8 cellular contexts compared by ENCODE assay signal in genomic region chr7:156892086-156892800, GRCh38. TPM values are rescaled to one million over a fixed set of nuclear protein-coding genes. Genes with fewer than 3 reads are reported as not detected.
DNase-seq lines count a peak whose midpoint lies in the region; ATAC-seq and TF ChIP-seq lines count a peak whose summit lies in the region.

No MANE protein-coding gene starts in this region.

- no peak for TF ChIP-seq CTCF in brain microvascular endothelial cell (IDR thresholded peaks at IDR 0.05; ENCODE audit: low read depth, low read length, missing control alignments)

- ATAC-seq in GM21447 (IDR thresholded peaks at IDR 0.05; ENCODE audit: unreplicated experiment), result peak; percentile 20

- no peaks in the 10 kb centered on the region for H3K36me3 ChIP-seq in brain microvascular endothelial cell (replicated peaks)

- peak overlapping the region; percentile 78 for H3K4me3 ChIP-seq in Jurkat, Clone E6-1 (ENCODE audit: low read length)
- peak overlapping the region; percentile 66 for H3K4me3 ChIP-seq in brain microvascular endothelial cell (ENCODE audit: low read depth, low read length)

- DNase-seq in Caki2 (ENCODE audit: low read depth) (peak; percentile 45), T1000 (lab: John Stamatoyannopoulos, UW) (peak; percentile 25), brain microvascular endothelial cell (no peak), islet precursor cell (peak; percentile 85), midbrain (lab: John Stamatoyannopoulos, UW) (no peak)
- peak; percentile 52 for DNase-seq in Jurkat, Clone E6-1 (ENCODE audit: low read depth, low spot score)
- DNase-seq in stimulated activated CD4-positive, alpha-beta T cell treated with anti-CD3 and anti-CD28 coated beads, Interleukin-1b, Interleukin-23, amount 100 ng/mL, for 24 hours (ENCODE audit: low read depth in 4 of 4, low spot score in 1 of 4), result peak; percentile 28 to 54 (median 38)

- in situ Hi-C loops in Caki2 (cut with HindIII; ENCODE audit: low pct_unique_long_range_greater_than_20kb, low sequenced_read_pairs), result no loop called here
- in situ Hi-C loops in brain microvascular endothelial cell (cut with HindIII; ENCODE audit: low pct_ligation_motif_present, low sequenced_read_pairs), result no loop called here

- no peak overlapping the region for H3K27ac ChIP-seq in brain microvascular endothelial cell

- no peaks in the 10 kb centered on the region for H3K27me3 ChIP-seq in brain microvascular endothelial cell (replicated peaks)

RNA-seq across cellular contexts. Expression of gene LMBR1, which starts 0.7 kb away (rescaled TPM):
- total RNA-seq in Caki2 (2014; rRNA removed; shearing (Covaris generic); ENCODE audit: low replicate concordance), result 75.3 and 78.3 TPM in 2 replicates
- 36.3 TPM for polyA plus RNA-seq in Jurkat, Clone E6-1 (2012; ENCODE audit: insufficient read depth, insufficient read length)

RNA-seq across cellular contexts. Expression of gene NOM1, which starts 57.3 kb away (rescaled TPM):
- total RNA-seq in Caki2 (2014; rRNA removed; shearing (Covaris generic); ENCODE audit: low replicate concordance), result 9.0 and 16.0 TPM in 2 replicates
- 34.5 TPM for polyA plus RNA-seq in Jurkat, Clone E6-1 (2012; ENCODE audit: insufficient read depth, insufficient read length)

Comparison
In these comparisons a context has a peak if more than half of its experiments do, and no peak if none do; other contexts are left out.
1. DNase-seq: peak in Caki2 (single experiment), Jurkat, Clone E6-1 (single experiment), T1000 (single experiment), islet precursor cell (single experiment) and stimulated activated CD4-positive, alpha-beta T cell treated with anti-CD3 and anti-CD28 coated beads, Interleukin-1b, Interleukin-23, amount 100 ng/mL, for 24 hours (4 of 4); none in brain microvascular endothelial cell (single experiment) and midbrain (single experiment).